In the genomic region with DNA sequence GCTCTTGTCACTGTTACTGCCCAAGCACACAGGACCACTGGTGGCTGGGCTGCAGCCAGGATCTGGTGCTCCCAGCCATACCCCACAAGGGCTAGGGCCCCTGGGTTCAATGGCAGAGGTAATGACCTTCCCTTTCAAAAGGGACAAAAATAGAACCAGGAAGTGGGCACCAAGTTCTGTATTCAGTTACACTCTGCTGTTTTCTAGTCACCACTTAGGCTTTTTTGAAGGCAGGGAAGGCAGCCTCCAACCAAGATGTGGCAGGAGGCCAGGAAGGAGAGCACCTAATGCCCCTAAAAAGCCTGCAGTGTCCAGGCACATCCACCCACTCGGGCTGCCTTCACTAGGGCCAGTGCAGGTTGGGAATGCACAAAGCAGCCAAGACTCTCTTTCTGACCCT, we compare ENCODE assay signal across 10 cellular contexts. TPM values are rescaled to one million over a fixed set of nuclear protein-coding genes. Genes with fewer than 3 reads are reported as not detected.
DNase-seq lines count a peak whose midpoint lies in the region; ATAC-seq and TF ChIP-seq lines count a peak whose summit lies in the region.
"Had no signal": no experiment of that assay in that cellular context is flagged by ENCODE, and none has a peak within 500 bp of the region (broad histone marks: within the 10 kb centered on the region; RNA-seq: fewer than 3 reads in every experiment).

No MANE protein-coding gene starts in this region.

- peak overlapping the region; percentile 53 for H3K27ac Mint-ChIP-seq in activated CD8-positive, alpha-beta memory T cell treated with anti-CD3 and anti-CD28 coated beads, Interleukin-2, amount 10 ng/mL, durations not matched to agents 7 days and 5 days
- H3K27ac Mint-ChIP-seq: T-helper 1 cell treated with Interleukin-12 subunit alpha and Interleukin-12 subunit beta and Interleukin-4 antibody, amounts not matched to agents 30 μg/mL and 1 μg/mL, for 36 hours had no signal

- intact Hi-C loops in tibial artery (cut with DNase I; ENCODE audit: low total_unique reads) = no loop called here

- CTCF ChIA-PET in activated CD8-positive, alpha-beta memory T cell treated with anti-CD3 and anti-CD28 coated beads, Interleukin-2, amount 10 ng/mL, durations not matched to agents 7 days and 5 days (lab: Charles Lee) = interaction anchor here (1.3 kb wide), 1 partner anchor 267 kb away, joined by 4 read pairs; no protein-coding TSS in a partner anchor

- H3K9me3 ChIP-seq in iPS-15b (ENCODE audit: control insufficient read depth, insufficient read depth, low read length) = no peaks in the 10 kb centered on the region
- H3K9me3 ChIP-seq in tibial artery = no peaks in the 10 kb centered on the region

- ATAC-seq in activated CD8-positive, alpha-beta memory T cell treated with anti-CD3 and anti-CD28 coated beads, Interleukin-2, amount 10 ng/mL, durations not matched to agents 7 days and 5 days = no peak
- ATAC-seq in GM19463 (IDR thresholded peaks at IDR 0.05; ENCODE audit: unreplicated experiment) = no peak

- H3K4me1 ChIP-seq in iPS-15b (ENCODE audit: control insufficient read depth, insufficient read depth, low read length) (peaks cover 15% of the 10 kb centered on the region), tibial artery (peaks cover 0 to 40% (median 27%) of the 10 kb centered on the region in 4 donors)

- H3K4me1 Mint-ChIP-seq in activated CD8-positive, alpha-beta memory T cell treated with anti-CD3 and anti-CD28 coated beads, Interleukin-2, amount 10 ng/mL, durations not matched to agents 7 days and 5 days = peaks cover 9% of the 10 kb centered on the region

- H3K36me3 ChIP-seq in iPS-15b (ENCODE audit: control insufficient read depth, insufficient read depth, low read length) (no peaks in the 10 kb centered on the region), tibial artery (peaks cover 0 to 53% (median 38%) of the 10 kb centered on the region in 3 donors)

- no peak overlapping the region for H3K4me3 Mint-ChIP-seq in activated CD8-positive, alpha-beta memory T cell treated with anti-CD3 and anti-CD28 coated beads, Interleukin-2, amount 10 ng/mL, durations not matched to agents 7 days and 5 days
- H3K4me3 Mint-ChIP-seq: T-helper 1 cell treated with Interleukin-12 subunit alpha and Interleukin-12 subunit beta and Interleukin-4 antibody, amounts not matched to agents 30 μg/mL and 1 μg/mL, for 36 hours had no signal

- H3K27ac ChIP-seq in tibial artery = peak overlapping the region; percentile 10 to 70

- H3K9me3 Mint-ChIP-seq in activated CD8-positive, alpha-beta memory T cell treated with anti-CD3 and anti-CD28 coated beads, Interleukin-2, amount 10 ng/mL, durations not matched to agents 7 days and 5 days (ENCODE audit: low read depth) = no peaks in the 10 kb centered on the region
- H3K9me3 Mint-ChIP-seq: T-helper 1 cell treated with Interleukin-12 subunit alpha and Interleukin-12 subunit beta and Interleukin-4 antibody, amounts not matched to agents 30 μg/mL and 1 μg/mL, for 36 hours had no signal

- H3K27me3 ChIP-seq in iPS-15b (ENCODE audit: control insufficient read depth, insufficient read depth, low read length) (no peaks in the 10 kb centered on the region), tibial artery (no peaks in the 10 kb centered on the region)

- TF ChIP-seq CTCF in tibial artery (IDR thresholded peaks at IDR 0.05) = no peak

- no peak overlapping the region for H3K4me3 ChIP-seq in iPS-15b (ENCODE audit: low read depth, low read length)
- H3K4me3 ChIP-seq in tibial artery = no peak overlapping the region

- peak; percentile 27 for DNase-seq in activated CD8-positive, alpha-beta memory T cell treated with anti-CD3 and anti-CD28 coated beads, Interleukin-2, amount 10 ng/mL, durations not matched to agents 7 days and 5 days
- DNase-seq in activated CD8-positive, alpha-beta memory T cell treated with anti-CD3 and anti-CD28 coated beads for 24 hours = no peak
- DNase-seq in NOMO-1 treated with DMSO at 0.1 percent for 48 hours (lab: John Stamatoyannopoulos, UW; ENCODE audit: unreplicated experiment) = peak; percentile 78
- DNase-seq in tibial artery = no peak
- no peak for DNase-seq in superior temporal gyrus (ENCODE audit: extremely low spot score)
- no peak for DNase-seq in activated CD4-positive, alpha-beta T cell treated with anti-CD3 and anti-CD28 coated beads, Interleukin-2, amount 50 U/mL, for 4 hours
- DNase-seq: hippocampal formation had no signal

- peaks cover 51% of the 10 kb centered on the region for H3K36me3 Mint-ChIP-seq in activated CD8-positive, alpha-beta memory T cell treated with anti-CD3 and anti-CD28 coated beads, Interleukin-2, amount 10 ng/mL, durations not matched to agents 7 days and 5 days

- peak overlapping the region; percentile 29 for H3K9ac ChIP-seq in iPS-15b (ENCODE audit: low read depth, low read length)

- H3K27me3 Mint-ChIP-seq in activated CD8-positive, alpha-beta memory T cell treated with anti-CD3 and anti-CD28 coated beads, Interleukin-2, amount 10 ng/mL, durations not matched to agents 7 days and 5 days = no peaks in the 10 kb centered on the region

RNA-seq across cellular contexts. Expression of a gene that starts 47.8 kb away (rescaled TPM):
- total RNA-seq in activated CD8-positive, alpha-beta memory T cell treated with anti-CD3 and anti-CD28 coated beads, Interleukin-2, amount 10 ng/mL, durations not matched to agents 7 days and 5 days = 10 to 100 TPM; 20.8 to 36.9 TPM

Comparison
In these comparisons a context has a peak if more than half of its experiments do, and no peak if none do; other contexts are left out.
1. DNase-seq: peak in activated CD8-positive, alpha-beta memory T cell treated with anti-CD3 and anti-CD28 coated beads, Interleukin-2, amount 10 ng/mL, durations not matched to agents 7 days and 5 days (single experiment) and NOMO-1 treated with DMSO at 0.1 percent for 48 hours (single experiment); none in activated CD8-positive, alpha-beta memory T cell treated with anti-CD3 and anti-CD28 coated beads for 24 hours (single experiment), tibial artery (0 of 2), superior temporal gyrus (single experiment) and activated CD4-positive, alpha-beta T cell treated with anti-CD3 and anti-CD28 coated beads, Interleukin-2, amount 50 U/mL, for 4 hours (0 of 2).